26 cellular contexts compared by ENCODE assay signal in genomic region chr10:132172091-132173066, GRCh38. TPM values are rescaled to one million over a fixed set of nuclear protein-coding genes. Genes with fewer than 3 reads are reported as not detected.
A peak's percentile ranks its signal among the peaks of the same experiment; 100 is the strongest.
DNase-seq lines count a peak whose midpoint lies in the region; ATAC-seq and TF ChIP-seq lines count a peak whose summit lies in the region.
"Had no signal": no experiment of that assay in that cellular context is flagged by ENCODE, and none has a peak within 500 bp of the region (broad histone marks: within the 10 kb centered on the region; RNA-seq: fewer than 3 reads in every experiment).

No MANE protein-coding gene starts in this region.

- H3K4me3 ChIP-seq in aorta (ENCODE audit: low read length in 2 of 2) = no peak overlapping the region

- no peak overlapping the region for H3K23ac ChIP-seq in H9 (ENCODE audit: insufficient read length, low read depth, low read length)

- H3K14ac ChIP-seq in H9 (ENCODE audit: insufficient read depth, low read length) = no peak overlapping the region

- H4K91ac ChIP-seq in H9 (ENCODE audit: insufficient read length, low read depth, low read length) = no peak overlapping the region

- H3K18ac ChIP-seq in H9 (ENCODE audit: insufficient read length, low read depth, low read length) = no peak overlapping the region

- no peaks in the 10 kb centered on the region for H4K20me1 ChIP-seq in H9 (ENCODE audit: control insufficient read depth, insufficient read depth, insufficient read length)

- no peaks in the 10 kb centered on the region for H3K79me1 ChIP-seq in H9 (ENCODE audit: insufficient read depth, low read depth, low read length, poor library complexity, severe bottlenecking)

- H3K4me2 ChIP-seq in H9 (ENCODE audit: insufficient read depth, insufficient read length, low read length) = no peak overlapping the region

- no peak overlapping the region for H4K5ac ChIP-seq in H9 (ENCODE audit: insufficient read length, low read depth, low read length)

- no peak overlapping the region for H2BK20ac ChIP-seq in H9 (ENCODE audit: low read depth, low read length, poor library complexity, severe bottlenecking)

- peak overlapping the region; percentile 31 for H3K27ac Mint-ChIP-seq in activated naive CD8-positive, alpha-beta T cell treated with anti-CD3 and anti-CD28 coated beads, Interleukin-2, amount 50 U/mL, for 24 hours
- no peak overlapping the region for H3K27ac Mint-ChIP-seq in activated naive CD8-positive, alpha-beta T cell treated with anti-CD3 and anti-CD28 coated beads for 36 hours
- peak overlapping the region in 1 of 3 experiments; percentile 37; a peak in 1 of 7 replicates for H3K27ac Mint-ChIP-seq in H9

- H3K27ac ChIP-seq in aorta (ENCODE audit: low read depth in 1 of 2, low read length in 2 of 2) (no peak overlapping the region), H9 (ENCODE audit: insufficient read length, low read depth, low read length) (no peak overlapping the region)
- H3K27ac ChIP-seq: WERI-Rb-1 had no signal

- ATAC-seq in activated naive CD8-positive, alpha-beta T cell treated with anti-CD3 and anti-CD28 coated beads, Interleukin-2, amount 50 U/mL, for 24 hours = no peak
- ATAC-seq in aorta (ENCODE audit: low FRiP score) = no peak
- no peak for ATAC-seq in GM21717 (IDR thresholded peaks at IDR 0.05; ENCODE audit: unreplicated experiment)
- ATAC-seq: left colon had no signal

- peaks cover 2% of the 10 kb centered on the region for H3K23me2 ChIP-seq in H9 (ENCODE audit: insufficient read length, low read depth, low read length, poor library complexity, severe bottlenecking)

- H4K8ac ChIP-seq in H9 (replicated peaks; ENCODE audit: insufficient read length, low read depth, low read length) = no peak overlapping the region

- no peak overlapping the region for H2BK15ac ChIP-seq in H9 (ENCODE audit: low read depth, low read length)

- no peak for TF ChIP-seq CTCF in H9 (conservative IDR thresholded peaks at IDR 0.05)

- no peaks in the 10 kb centered on the region for H3K36me3 ChIP-seq in aorta (ENCODE audit: control insufficient read depth in 1 of 2, insufficient read depth in 2 of 2, low read length in 1 of 2)
- H3K36me3 ChIP-seq: WERI-Rb-1 had no signal

- no peak overlapping the region for H3T11ph ChIP-seq in H9 (ENCODE audit: low read length)

- H2AK5ac ChIP-seq in H9 (ENCODE audit: insufficient read length, low read length) = no peak overlapping the region

- intact Hi-C loops in aorta (cut with DNase I) = no loop called here

- H3K27me3 Mint-ChIP-seq in activated naive CD8-positive, alpha-beta T cell treated with anti-CD3 and anti-CD28 coated beads, Interleukin-2, amount 50 U/mL, for 24 hours = peaks cover 16% of the 10 kb centered on the region
- peaks cover 32% of the 10 kb centered on the region for H3K27me3 Mint-ChIP-seq in activated naive CD8-positive, alpha-beta T cell treated with anti-CD3 and anti-CD28 coated beads for 36 hours
- peaks cover 56% of the 10 kb centered on the region for H3K27me3 Mint-ChIP-seq in H9 (ENCODE audit: low read depth)

- H3K4ac ChIP-seq in H9 (ENCODE audit: low read depth, low read length) = no peak overlapping the region

- no peaks in the 10 kb centered on the region for H3K9me3 ChIP-seq in aorta (ENCODE audit: control insufficient read depth, low read length)
- no peaks in the 10 kb centered on the region for H3K9me3 ChIP-seq in H9 (ENCODE audit: control insufficient read depth, low read depth, low read length)

- H3K4me1 Mint-ChIP-seq in activated naive CD8-positive, alpha-beta T cell treated with anti-CD3 and anti-CD28 coated beads, Interleukin-2, amount 50 U/mL, for 24 hours = peaks cover 7% of the 10 kb centered on the region
- H3K4me1 Mint-ChIP-seq in activated naive CD8-positive, alpha-beta T cell treated with anti-CD3 and anti-CD28 coated beads for 36 hours = peaks cover 3% of the 10 kb centered on the region
- peaks cover 12 to 13% of the 10 kb centered on the region in 2 experiments for H3K4me1 Mint-ChIP-seq in H9
- H3K4me1 Mint-ChIP-seq: activated naive CD8-positive, alpha-beta T cell treated with anti-CD3 and anti-CD28 coated beads, Interleukin-2, amount 10 ng/mL, durations not matched to agents 7 days and 5 days had no signal

- H3K56ac ChIP-seq in H9 (ENCODE audit: insufficient read length, low read depth, low read length) = no peak overlapping the region

- 60 to 66% methylated on average over 26 of the region's 26 CpGs for WGBS in aorta, 2 donors
- no CpG with 5 or more reads among the region's 26 CpGs for WGBS in H9 (ENCODE audit: extremely low coverage, insufficient read length, low lambda C conversion rate)

- H2AFZ ChIP-seq in H9 (ENCODE audit: low read length) = no peak overlapping the region

- H2BK12ac ChIP-seq in H9 (ENCODE audit: insufficient read length, low read depth, low read length) = no peak overlapping the region

- DNase-seq in activated naive CD8-positive, alpha-beta T cell treated with anti-CD3 and anti-CD28 coated beads, Interleukin-2, amount 50 U/mL, for 24 hours = no peak
- DNase-seq in activated naive CD8-positive, alpha-beta T cell treated with anti-CD3 and anti-CD28 coated beads for 36 hours = no peak
- DNase-seq in NAMALWA (ENCODE audit: low spot score) (peak; percentile 39), left kidney (ENCODE audit: low read depth, low spot score) (peak; percentile 44), aorta (peak; percentile 29 to 52), H9 (no peak)
- DNase-seq: activated CD4-positive, alpha-beta T cell treated with anti-CD3 and anti-CD28 coated beads, Interleukin-2, amount 50 U/mL, for 1 hour; activated CD8-positive, alpha-beta memory T cell treated with anti-CD3 and anti-CD28 coated beads, Interleukin-2, amount 50 U/mL, for 48 hours; activated naive CD8-positive, alpha-beta T cell treated with anti-CD3 and anti-CD28 coated beads, Interleukin-2, amount 10 ng/mL, durations not matched to agents 7 days and 5 days; CD4-positive, alpha-beta memory T cell; effector CD8-positive, alpha-beta T cell; erythroblast; GF-D8; left colon; MV-4-11; NCI-H187 treated with DMSO at 0.1 percent for 48 hours; NCI-H2227 treated with DMSO at 0.1 percent for 48 hours; NCI-H82; nucleus accumbens; OCI-M1; Right ventricle myocardium superior; small intestine; stimulated activated CD4-positive, alpha-beta T cell treated with anti-CD3 and anti-CD28 coated beads, Interleukin-2, amount 100 ng/mL, for 24 hours; T-helper 9 cell; WERI-Rb-1 had no signal

- H2BK5ac ChIP-seq in H9 (ENCODE audit: insufficient read length, low read length) = no peak overlapping the region

- no peak overlapping the region for H2BK120ac ChIP-seq in H9 (ENCODE audit: low read depth, low read length, poor library complexity, severe bottlenecking)

- H3K36me3 Mint-ChIP-seq in activated naive CD8-positive, alpha-beta T cell treated with anti-CD3 and anti-CD28 coated beads, Interleukin-2, amount 50 U/mL, for 24 hours (ENCODE audit: low read depth) = no peaks in the 10 kb centered on the region
- H3K36me3 Mint-ChIP-seq in activated naive CD8-positive, alpha-beta T cell treated with anti-CD3 and anti-CD28 coated beads for 36 hours = no peaks in the 10 kb centered on the region
- H3K36me3 Mint-ChIP-seq in H9 (ENCODE audit: insufficient read depth in 1 of 3, low read depth in 3 of 3) = peaks cover 5 to 8% (median 5%) of the 10 kb centered on the region in 3 experiments; a peak in 5 of 7 replicates
- H3K36me3 Mint-ChIP-seq: activated naive CD8-positive, alpha-beta T cell treated with anti-CD3 and anti-CD28 coated beads, Interleukin-2, amount 10 ng/mL, durations not matched to agents 7 days and 5 days; CD4-positive, alpha-beta memory T cell had no signal

- H3K4me3 Mint-ChIP-seq in activated naive CD8-positive, alpha-beta T cell treated with anti-CD3 and anti-CD28 coated beads, Interleukin-2, amount 50 U/mL, for 24 hours = no peak overlapping the region
- H3K4me3 Mint-ChIP-seq in activated naive CD8-positive, alpha-beta T cell treated with anti-CD3 and anti-CD28 coated beads for 36 hours = no peak overlapping the region
- H3K4me3 Mint-ChIP-seq in H9 = no peak overlapping the region
- H3K4me3 Mint-ChIP-seq: activated naive CD8-positive, alpha-beta T cell treated with anti-CD3 and anti-CD28 coated beads, Interleukin-2, amount 10 ng/mL, durations not matched to agents 7 days and 5 days had no signal

- no peaks in the 10 kb centered on the region for H3K9me3 Mint-ChIP-seq in activated naive CD8-positive, alpha-beta T cell treated with anti-CD3 and anti-CD28 coated beads, Interleukin-2, amount 50 U/mL, for 24 hours
- peaks cover 4% of the 10 kb centered on the region for H3K9me3 Mint-ChIP-seq in activated naive CD8-positive, alpha-beta T cell treated with anti-CD3 and anti-CD28 coated beads for 36 hours
- H3K9me3 Mint-ChIP-seq in H9 = peaks cover 6 to 18% of the 10 kb centered on the region in 2 experiments
- H3K9me3 Mint-ChIP-seq: CD4-positive, alpha-beta memory T cell had no signal

- no peaks in the 10 kb centered on the region for H3K4me1 ChIP-seq in aorta (ENCODE audit: control insufficient read depth in 1 of 2, insufficient read depth in 2 of 2, low read length in 2 of 2)
- no peaks in the 10 kb centered on the region for H3K4me1 ChIP-seq in H9 (ENCODE audit: insufficient read depth, low read length)

- H3K27me3 ChIP-seq in aorta (ENCODE audit: control insufficient read depth in 1 of 2, insufficient read depth in 2 of 2, low read length in 1 of 2) (no peaks in the 10 kb centered on the region), H9 (ENCODE audit: insufficient read depth, low read length) (no peaks in the 10 kb centered on the region)

- H3K9ac ChIP-seq in H9 (ENCODE audit: extremely low read depth, insufficient read length, low read length) = no peak overlapping the region

- H3K79me2 ChIP-seq in H9 (ENCODE audit: insufficient read depth, low read length) = no peaks in the 10 kb centered on the region

RNA-seq across cellular contexts. Expression of gene DPYSL4, which starts 14.4 kb away (rescaled TPM):
- 10 to 100 TPM; 19.9 to 22.2 TPM for total RNA-seq in activated naive CD8-positive, alpha-beta T cell treated with anti-CD3 and anti-CD28 coated beads for 36 hours
- total RNA-seq in aorta (1 to 10 TPM in 1 of 2 donors, under 1 TPM in 1; 0.84 to 1.4 TPM), H9 (2021) (26.3 and 29.0 TPM in 2 replicates)
- under 1 TPM in 1 of 2 donors, not detected in 1; 0.95 TPM for polyA plus RNA-seq in aorta

Comparison
In these comparisons a context has a peak if more than half of its experiments do, and no peak if none do; other contexts are left out.
1. DNase-seq: peak in NAMALWA (single experiment), left kidney (single experiment) and aorta (2 of 2); none in activated naive CD8-positive, alpha-beta T cell treated with anti-CD3 and anti-CD28 coated beads, Interleukin-2, amount 50 U/mL, for 24 hours (single experiment), activated naive CD8-positive, alpha-beta T cell treated with anti-CD3 and anti-CD28 coated beads for 36 hours (single experiment) and H9 (single experiment).
2. RNA of gene DPYSL4, which starts 14.4 kb away (total RNA-seq): 26.3 to 29.0 TPM in H9 and 19.9 to 22.2 TPM in activated naive CD8-positive, alpha-beta T cell treated with anti-CD3 and anti-CD28 coated beads for 36 hours; 0.84 to 1.4 TPM in aorta; every median in the first group is over 4 times any median in the second.